ENCODE assay signal across 16 cellular contexts in the genomic region with DNA sequence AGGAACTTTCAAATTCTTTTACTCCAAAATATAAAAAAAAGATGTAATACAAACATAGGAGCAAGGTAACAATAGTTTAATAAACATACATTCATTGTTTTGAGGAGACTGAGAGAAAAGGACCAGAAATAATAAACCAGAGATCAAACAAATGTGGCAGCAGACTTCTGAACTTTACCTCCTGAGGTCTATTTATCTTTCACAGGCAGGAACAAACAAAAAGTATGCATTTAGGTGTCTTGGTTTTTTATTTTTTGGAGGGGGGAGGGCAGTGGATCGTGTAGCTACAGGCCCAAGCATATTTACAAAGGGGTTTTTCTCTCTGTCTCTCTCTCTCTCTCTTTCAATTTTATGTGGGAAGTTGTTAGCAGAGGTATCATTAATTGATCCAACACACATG. TPM values are rescaled to one million over a fixed set of nuclear protein-coding genes. Genes with fewer than 3 reads are reported as not detected.
DNase-seq lines count a peak whose midpoint lies in the region; ATAC-seq, FAIRE-seq and TF ChIP-seq lines count a peak whose summit lies in the region.
"Had no signal": no experiment of that assay in that cellular context is flagged by ENCODE, and none has a peak within 500 bp of the region (broad histone marks: within the 10 kb centered on the region; RNA-seq: fewer than 3 reads in every experiment).

No MANE protein-coding gene starts in this region.

- H3K4me3 ChIP-seq in Caco-2 (ENCODE audit: low read depth, low read length) = no peak overlapping the region
- peak overlapping the region; percentile 47 for H3K4me3 ChIP-seq in Loucy (ENCODE audit: low read length, poor library complexity, severe bottlenecking)
- H3K4me3 ChIP-seq in endodermal cell (ENCODE audit: low read length) = no peak overlapping the region
- no peak overlapping the region for H3K4me3 ChIP-seq in mucosa of descending colon

- no peak for TF ChIP-seq POLR2A in H54 (IDR thresholded peaks at IDR 0.05; ENCODE audit: low read depth, low read length)

- H3K36me3 Mint-ChIP-seq in Caco-2 (ENCODE audit: insufficient read depth, unreplicated experiment) (peaks cover 16% of the 10 kb centered on the region), endodermal cell (ENCODE audit: low read depth) (peaks cover 36% of the 10 kb centered on the region)
- peaks cover 10% of the 10 kb centered on the region for H3K36me3 Mint-ChIP-seq in activated naive CD8-positive, alpha-beta T cell treated with anti-CD3 and anti-CD28 coated beads for 36 hours

- no peaks in the 10 kb centered on the region for H3F3A ChIP-seq in Loucy (ENCODE audit: low read depth)

- DNase-seq in Caco-2 (peak in 1 of 2 experiments; percentile 32), endodermal cell (no peak), mucosa of descending colon (no peak), DMS79 (lab: John Stamatoyannopoulos, UW) (no peak), H54 (ENCODE audit: insufficient read length, low spot score) (no peak), dermis blood vessel endothelial cell (no peak)
- DNase-seq in activated naive CD8-positive, alpha-beta T cell treated with anti-CD3 and anti-CD28 coated beads for 36 hours = no peak
- DNase-seq: activated CD4-positive, alpha-beta memory T cell treated with anti-CD3 and anti-CD28 coated beads, Interleukin-2, amount 10 ng/mL, durations not matched to agents 7 days and 5 days; activated T-cell treated with anti-CD3 and anti-CD28 coated beads, Interleukin-2, amount 50 U/mL, for 4 hours; effector memory CD4-positive, alpha-beta T cell; foreskin melanocyte; naive thymus-derived CD8-positive, alpha-beta T cell; NK-92 treated with Interleukin-12 subunit alpha and Interleukin-12 subunit beta, amount 100 ng/mL, for 24 hours; substantia nigra had no signal

- POLR2A ChIA-PET in Caco-2 (lab: Charles Lee) = interaction anchor here (1.8 kb wide), 1 partner anchor 64 kb away, joined by 5 read pairs; no protein-coding TSS in a partner anchor

- H2AFZ ChIP-seq in Loucy (ENCODE audit: low read length) = no peak overlapping the region

- WGBS in endodermal cell (ENCODE audit: insufficient coverage in 1 of 2, insufficient read length in 1 of 2), 2 experiments = no CpG with 5 or more reads among the region's 1 CpG

- peaks cover 98% of the 10 kb centered on the region for H3K79me2 ChIP-seq in Loucy (ENCODE audit: insufficient read depth, low read length)

- H3K4me3 Mint-ChIP-seq in Caco-2 (ENCODE audit: unreplicated experiment) (peak overlapping the region; percentile 57), endodermal cell (no peak overlapping the region)
- no peak overlapping the region for H3K4me3 Mint-ChIP-seq in activated naive CD8-positive, alpha-beta T cell treated with anti-CD3 and anti-CD28 coated beads for 36 hours
- H3K4me3 Mint-ChIP-seq: activated CD4-positive, alpha-beta memory T cell treated with anti-CD3 and anti-CD28 coated beads, Interleukin-2, amount 10 ng/mL, durations not matched to agents 7 days and 5 days; activated T-cell treated with anti-CD3 and anti-CD28 coated beads, Interleukin-2, amount 50 U/mL, for 4 hours; naive thymus-derived CD8-positive, alpha-beta T cell had no signal

- CTCF ChIA-PET in Caco-2 (lab: Charles Lee) = interaction anchor here (0.6 to 1.8 kb wide), 4 partner anchors 33 to 64 kb away, joined by 3 to 4 read pairs (median 3); no protein-coding TSS in a partner anchor

- peaks cover 43% of the 10 kb centered on the region for H3K4me1 Mint-ChIP-seq in Caco-2 (ENCODE audit: low read depth, unreplicated experiment)
- peaks cover 34% of the 10 kb centered on the region for H3K4me1 Mint-ChIP-seq in endodermal cell
- H3K4me1 Mint-ChIP-seq in activated naive CD8-positive, alpha-beta T cell treated with anti-CD3 and anti-CD28 coated beads for 36 hours = peaks cover 45% of the 10 kb centered on the region

- H3K27me3 ChIP-seq in Caco-2 (replicated peaks; ENCODE audit: control insufficient read depth, insufficient read depth, low read length) (no peaks in the 10 kb centered on the region), Loucy (ENCODE audit: insufficient read depth, low read length, poor library complexity, severe bottlenecking) (no peaks in the 10 kb centered on the region), endodermal cell (ENCODE audit: control insufficient read depth, insufficient read depth, low read length, poor library complexity, severe bottlenecking) (no peaks in the 10 kb centered on the region)

- BruUV-seq in Caco-2 (replicated peaks; lab: Mats Ljungman, UMichigan) = no TSS peak

- H3K36me3 ChIP-seq in Caco-2 (ENCODE audit: control insufficient read depth, insufficient read depth, low read length) = peaks cover 2% of the 10 kb centered on the region; the same call in 1 of the 2 replicates
- no peaks in the 10 kb centered on the region for H3K36me3 ChIP-seq in Loucy (ENCODE audit: insufficient read depth, low read length)
- H3K36me3 ChIP-seq in endodermal cell (ENCODE audit: control insufficient read depth, insufficient read depth, low read length) = peaks cover 23% of the 10 kb centered on the region
- no peaks in the 10 kb centered on the region for H3K36me3 ChIP-seq in mucosa of descending colon (ENCODE audit: low read depth)

- FAIRE-seq in H54 (lab: Jason Lieb, UNC) = no peak

- H3K9me3 ChIP-seq in Caco-2 (no peaks in the 10 kb centered on the region), Loucy (ENCODE audit: insufficient read depth, low read depth, low read length) (no peaks in the 10 kb centered on the region), endodermal cell (ENCODE audit: control insufficient read depth, low read length) (no peaks in the 10 kb centered on the region), mucosa of descending colon (no peaks in the 10 kb centered on the region)

- peaks cover 92% of the 10 kb centered on the region for H4K20me1 ChIP-seq in Loucy (ENCODE audit: insufficient read depth, low read length, poor library complexity, severe bottlenecking)

- H3K27ac Mint-ChIP-seq in Caco-2 (ENCODE audit: unreplicated experiment) (peak overlapping the region; percentile 56), endodermal cell (peak overlapping the region; percentile 2)
- no peak overlapping the region for H3K27ac Mint-ChIP-seq in activated naive CD8-positive, alpha-beta T cell treated with anti-CD3 and anti-CD28 coated beads for 36 hours
- H3K27ac Mint-ChIP-seq: activated CD4-positive, alpha-beta memory T cell treated with anti-CD3 and anti-CD28 coated beads, Interleukin-2, amount 10 ng/mL, durations not matched to agents 7 days and 5 days had no signal

- no peak overlapping the region for H3K27ac ChIP-seq in endodermal cell (ENCODE audit: low read depth, low read length)

- H3K9ac ChIP-seq in Loucy (ENCODE audit: low read depth, low read length, poor library complexity, severe bottlenecking) = peak overlapping the region; percentile 18
- no peak overlapping the region for H3K9ac ChIP-seq in endodermal cell (ENCODE audit: extremely low read depth, low read length, poor library complexity, severe bottlenecking)

- H3K4me1 ChIP-seq in Caco-2 (peaks cover 46% of the 10 kb centered on the region), Loucy (ENCODE audit: insufficient read depth, low read length, poor library complexity, severe bottlenecking) (peaks cover 70% of the 10 kb centered on the region), endodermal cell (ENCODE audit: control insufficient read depth, insufficient read depth, low read length) (no peaks in the 10 kb centered on the region), mucosa of descending colon (ENCODE audit: low read depth) (peaks cover 6% of the 10 kb centered on the region)

- H3K9me3 Mint-ChIP-seq in Caco-2 (ENCODE audit: unreplicated experiment) = no peaks in the 10 kb centered on the region
- H3K9me3 Mint-ChIP-seq in endodermal cell = peaks cover 6% of the 10 kb centered on the region
- no peaks in the 10 kb centered on the region for H3K9me3 Mint-ChIP-seq in activated naive CD8-positive, alpha-beta T cell treated with anti-CD3 and anti-CD28 coated beads for 36 hours
- H3K9me3 Mint-ChIP-seq: activated CD4-positive, alpha-beta memory T cell treated with anti-CD3 and anti-CD28 coated beads, Interleukin-2, amount 10 ng/mL, durations not matched to agents 7 days and 5 days; activated T-cell treated with anti-CD3 and anti-CD28 coated beads, Interleukin-2, amount 50 U/mL, for 4 hours; naive thymus-derived CD8-positive, alpha-beta T cell had no signal

- peak; percentile 28 for ATAC-seq in mucosa of descending colon
- ATAC-seq: activated T-cell treated with anti-CD3 and anti-CD28 coated beads, Interleukin-2, amount 50 U/mL, for 4 hours; HCT116; naive thymus-derived CD8-positive, alpha-beta T cell had no signal

- intact Hi-C loops in Caco-2 (cut with micrococcal nuclease; ENCODE audit: unreplicated experiment) (no loop called here), mucosa of descending colon (cut with DNase I, micrococcal nuclease) (no loop called here)

- H3K27me3 Mint-ChIP-seq in Caco-2 (ENCODE audit: insufficient read depth, unreplicated experiment) = no peaks in the 10 kb centered on the region
- H3K27me3 Mint-ChIP-seq in endodermal cell (ENCODE audit: insufficient read depth) = no peaks in the 10 kb centered on the region
- H3K27me3 Mint-ChIP-seq in activated naive CD8-positive, alpha-beta T cell treated with anti-CD3 and anti-CD28 coated beads for 36 hours = no peaks in the 10 kb centered on the region
- H3K27me3 Mint-ChIP-seq: activated CD4-positive, alpha-beta memory T cell treated with anti-CD3 and anti-CD28 coated beads, Interleukin-2, amount 10 ng/mL, durations not matched to agents 7 days and 5 days; naive thymus-derived CD8-positive, alpha-beta T cell had no signal

- H3K4me2 ChIP-seq in Loucy (ENCODE audit: low read depth, low read length, poor library complexity, severe bottlenecking) = peak overlapping the region; percentile 94

- TF ChIP-seq CTCF in Caco-2 (IDR thresholded peaks at IDR 0.05; ENCODE audit: insufficient read depth in 1 of 2, low read depth in 1 of 2, low read length in 1 of 2, severe bottlenecking in 1 of 2, unreplicated experiment in 1 of 2) (no peak), Loucy (conservative IDR thresholded peaks at IDR 0.05; ENCODE audit: low read length) (no peak), endodermal cell (conservative IDR thresholded peaks at IDR 0.05) (no peak), mucosa of descending colon (IDR thresholded peaks at IDR 0.05) (no peak)

- H3K9me2 ChIP-seq in Loucy (replicated peaks; ENCODE audit: low read depth, low read length) = no peaks in the 10 kb centered on the region

RNA-seq across cellular contexts. Expression of a gene that starts 5.6 kb away (rescaled TPM):
- 91.4 and 96.6 TPM in 2 replicates for total RNA-seq in Caco-2 (2022)
- 100 to 1,000 TPM in 1 of 2 donors, 10 to 100 TPM in 1; 85.8 to 116 TPM for total RNA-seq in endodermal cell
- polyA plus RNA-seq in endodermal cell (2013, experiment 1 of 2) = 84.2 TPM
- polyA plus RNA-seq in endodermal cell (2013, experiment 2 of 2) = 85.3 TPM
- total RNA-seq in mucosa of descending colon = 100 to 1,000 TPM in 1 of 3 donors, 10 to 100 TPM in 2; 79.6 to 109 (median 81.3) TPM
- 10 to 100 TPM; 33.7 to 37.7 TPM for total RNA-seq in activated naive CD8-positive, alpha-beta T cell treated with anti-CD3 and anti-CD28 coated beads for 36 hours
- total RNA-seq in dermis blood vessel endothelial cell = 180 and 193 TPM in 2 replicates
